Comparison of ENCODE assay signal across 20 cellular contexts in genomic region chr16:11685844-11686618, GRCh38. TPM values are rescaled to one million over a fixed set of nuclear protein-coding genes. Genes with fewer than 3 reads are reported as not detected.
DNase-seq lines count a peak whose midpoint lies in the region; ATAC-seq and TF ChIP-seq lines count a peak whose summit lies in the region.
"Had no signal": no experiment of that assay in that cellular context is flagged by ENCODE, and none has a peak within 500 bp of the region (broad histone marks: within the 10 kb centered on the region; RNA-seq: fewer than 3 reads in every experiment).

No MANE protein-coding gene starts in this region.

- peak overlapping the region; percentile 57 for H3K27ac Mint-ChIP-seq in T-helper 17 cell

- POLR2A ChIA-PET in SK-N-SH (lab: Yijun Ruan, JAX): no interaction called here

- CTCF ChIA-PET in SK-N-SH (lab: Yijun Ruan, JAX): interaction anchor here (1.0 kb wide), 1 partner anchor 28 kb away, joined by 3 read pairs; no protein-coding TSS in a partner anchor

- H3K79me2 ChIP-seq in SK-N-SH (ENCODE audit: insufficient read depth) (peaks cover 34% of the 10 kb centered on the region), hepatocyte (peaks cover 38% of the 10 kb centered on the region)

- H3K4me3 ChIP-seq in SK-N-SH (ENCODE audit: low read depth in 2 of 2, low read length in 1 of 2) (no peak overlapping the region), hepatocyte (no peak overlapping the region), tibial artery (no peak overlapping the region)
- H3K4me3 ChIP-seq: thyroid gland had no signal

- H4K20me1 ChIP-seq in SK-N-SH (ENCODE audit: insufficient read depth) (peaks cover 29% of the 10 kb centered on the region), hepatocyte (ENCODE audit: insufficient read depth, poor library complexity, severe bottlenecking) (peaks cover 11% of the 10 kb centered on the region)

- intact Hi-C loops in tibial artery (cut with DNase I; ENCODE audit: low total_unique reads): no loop called here

- H3K4me1 Mint-ChIP-seq in T-helper 17 cell: peaks cover 32% of the 10 kb centered on the region

- H3K4me1 ChIP-seq in SK-N-SH (ENCODE audit: control insufficient read depth in 1 of 2, insufficient read depth in 2 of 2, low read depth in 1 of 2, low read length in 1 of 2) (peaks cover 6 to 19% of the 10 kb centered on the region in 2 experiments; a peak in 3 of 4 replicates), hepatocyte (ENCODE audit: insufficient read depth) (no peaks in the 10 kb centered on the region), tibial artery (peaks cover 0 to 67% (median 42%) of the 10 kb centered on the region in 4 donors)

- H3K27ac ChIP-seq in SK-N-SH (ENCODE audit: low read depth in 2 of 2, low read length in 1 of 2) (peak overlapping the region in 1 of 2 experiments; percentile 11; a peak in 1 of 4 replicates), hepatocyte (peak overlapping the region; percentile 14), tibial artery (peak overlapping the region; percentile 2 to 50)
- H3K27ac ChIP-seq: 22Rv1, thyroid gland had no signal

- H3F3A ChIP-seq in SK-N-SH (replicated peaks; ENCODE audit: insufficient read depth): peaks cover 22% of the 10 kb centered on the region

- no peak overlapping the region for H3K4me2 ChIP-seq in SK-N-SH
- H3K4me2 ChIP-seq in hepatocyte: no peak overlapping the region

- TF ChIP-seq EP300 in SK-N-SH (IDR thresholded peaks at IDR 0.05; ENCODE audit: borderline replicate concordance in 1 of 2, low read depth in 1 of 2, low read length in 1 of 2): no peak

- WGBS in SK-N-SH (ENCODE audit: low lambda C conversion rate): 88% methylated on average over 9 of the region's 9 CpGs
- 79% methylated on average over 9 of the region's 9 CpGs for WGBS in hepatocyte (ENCODE audit: low lambda C conversion rate, missing lambda C conversion rate)

- H3K27me3 ChIP-seq in SK-N-SH (ENCODE audit: insufficient read depth): no peaks in the 10 kb centered on the region
- no peaks in the 10 kb centered on the region for H3K27me3 ChIP-seq in hepatocyte
- no peaks in the 10 kb centered on the region for H3K27me3 ChIP-seq in tibial artery
- H3K27me3 ChIP-seq: thyroid gland had no signal

- no peak overlapping the region for H3K9ac ChIP-seq in SK-N-SH

- H3K27me3 Mint-ChIP-seq in T-helper 17 cell: no peaks in the 10 kb centered on the region
- H3K27me3 Mint-ChIP-seq: CD4-positive, CD25-positive, alpha-beta regulatory T cell had no signal

- no peak overlapping the region for H3K4me3 Mint-ChIP-seq in T-helper 17 cell

- DNase-seq in SK-N-SH (no peak), T-helper 17 cell (no peak), hepatocyte (ENCODE audit: low spot score) (no peak), tibial artery (no peak), NCI-H524 treated with DMSO at 0.1 percent for 48 hours (lab: John Stamatoyannopoulos, UW) (no peak), NCI-H446 (lab: John Stamatoyannopoulos, UW) (no peak)
- no peak for DNase-seq in activated naive CD4-positive, alpha-beta T cell treated with Interleukin-2 at 50 U/mL for 16 hours
- DNase-seq: activated CD4-positive, CD25-positive, alpha-beta regulatory T cell; activated gamma-delta T cell; CD4-positive, CD25-positive, alpha-beta regulatory T cell; cortex of kidney; erythroblast; kidney; NCI-H1092 treated with DMSO at 0.1 percent for 48 hours; NCI-H82; occipital lobe; stimulated activated CD4-positive, alpha-beta T cell treated with anti-CD3 and anti-CD28 coated beads, Interleukin-4, amount 100 ng/mL, for 1 hour; thyroid gland had no signal

- peaks cover 52 to 62% of the 10 kb centered on the region in 2 experiments for H3K36me3 ChIP-seq in SK-N-SH (replicated peaks in 1 of 2; ENCODE audit: control insufficient read depth in 1 of 2, insufficient read depth in 2 of 2, low read length in 1 of 2)
- H3K36me3 ChIP-seq in hepatocyte (replicated peaks; ENCODE audit: insufficient read depth, low read depth): no peaks in the 10 kb centered on the region
- peaks cover 18 to 66% (median 42%) of the 10 kb centered on the region in 3 donors for H3K36me3 ChIP-seq in tibial artery

- TF ChIP-seq CTCF in SK-N-SH (IDR thresholded peaks at IDR 0.05): no peak
- TF ChIP-seq CTCF in hepatocyte (IDR thresholded peaks at IDR 0.05; ENCODE audit: poor library complexity): no peak
- no peak for TF ChIP-seq CTCF in tibial artery (IDR thresholded peaks at IDR 0.05)

- ATAC-seq in SK-N-SH treated with all-trans-retinoic acid at 6 μM for 48 hours (no peak), T-helper 17 cell (no peak)

- H2AFZ ChIP-seq in SK-N-SH (ENCODE audit: low read depth) (no peak overlapping the region), hepatocyte (no peak overlapping the region)

- no peak for TF ChIP-seq RAD21 in SK-N-SH (IDR thresholded peaks at IDR 0.05; ENCODE audit: low read length)

- H3K36me3 Mint-ChIP-seq in T-helper 17 cell (ENCODE audit: low read depth): peaks cover 6% of the 10 kb centered on the region

- no peaks in the 10 kb centered on the region for H3K9me3 ChIP-seq in SK-N-SH
- H3K9me3 ChIP-seq in T-helper 17 cell (ENCODE audit: control insufficient read depth, low read length, poor library complexity, severe bottlenecking): no peaks in the 10 kb centered on the region
- no peaks in the 10 kb centered on the region for H3K9me3 ChIP-seq in hepatocyte (ENCODE audit: low read depth)
- no peaks in the 10 kb centered on the region for H3K9me3 ChIP-seq in tibial artery
- H3K9me3 ChIP-seq: thyroid gland had no signal

- H3K9me2 ChIP-seq in SK-N-SH (no peaks in the 10 kb centered on the region), hepatocyte (replicated peaks; ENCODE audit: insufficient read depth) (no peaks in the 10 kb centered on the region)

TF ChIP-seq in SK-N-SH treated with all-trans-retinoic acid at 6 μM for 48 hours, 23 proteins besides CTCF, POLR2A, EP300 and RAD21:
- TF ChIP-seq, protein P1, sequence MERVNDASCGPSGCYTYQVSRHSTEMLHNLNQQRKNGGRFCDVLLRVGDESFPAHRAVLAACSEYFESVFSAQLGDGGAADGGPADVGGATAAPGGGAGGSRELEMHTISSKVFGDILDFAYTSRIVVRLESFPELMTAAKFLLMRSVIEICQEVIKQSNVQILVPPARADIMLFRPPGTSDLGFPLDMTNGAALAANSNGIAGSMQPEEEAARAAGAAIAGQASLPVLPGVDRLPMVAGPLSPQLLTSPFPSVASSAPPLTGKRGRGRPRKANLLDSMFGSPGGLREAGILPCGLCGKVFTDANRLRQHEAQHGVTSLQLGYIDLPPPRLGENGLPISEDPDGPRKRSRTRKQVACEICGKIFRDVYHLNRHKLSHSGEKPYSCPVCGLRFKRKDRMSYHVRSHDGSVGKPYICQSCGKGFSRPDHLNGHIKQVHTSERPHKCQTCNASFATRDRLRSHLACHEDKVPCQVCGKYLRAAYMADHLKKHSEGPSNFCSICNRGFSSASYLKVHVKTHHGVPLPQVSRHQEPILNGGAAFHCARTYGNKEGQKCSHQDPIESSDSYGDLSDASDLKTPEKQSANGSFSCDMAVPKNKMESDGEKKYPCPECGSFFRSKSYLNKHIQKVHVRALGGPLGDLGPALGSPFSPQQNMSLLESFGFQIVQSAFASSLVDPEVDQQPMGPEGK (CRISPR knock-in tag; IDR thresholded peaks at IDR 0.05; ENCODE audit: borderline replicate concordance): no peak
- TF ChIP-seq ISL1 (CRISPR knock-in tag; IDR thresholded peaks at IDR 0.05) (peak; percentile 60), GLIS3 (CRISPR knock-in tag; IDR thresholded peaks at IDR 0.05) (no peak)

TF ChIP-seq in SK-N-SH, 30 proteins besides CTCF, POLR2A, EP300 and RAD21:
- TF ChIP-seq PBX3 (IDR thresholded peaks at IDR 0.05) (no peak), FOXJ3 (CRISPR knock-in tag; IDR thresholded peaks at IDR 0.05) (no peak), TAF1 (IDR thresholded peaks at IDR 0.05; ENCODE audit: borderline replicate concordance, low read depth, low read length) (no peak), FOXM1 (IDR thresholded peaks at IDR 0.05; ENCODE audit: low read depth) (no peak), JUND (IDR thresholded peaks at IDR 0.05) (no peak), USF1 (IDR thresholded peaks at IDR 0.05; ENCODE audit: borderline replicate concordance, low read depth) (no peak), RCOR1 (IDR thresholded peaks at IDR 0.05; ENCODE audit: low read length) (no peak), TCF12 (IDR thresholded peaks at IDR 0.05) (no peak), RXRA (IDR thresholded peaks at IDR 0.05; ENCODE audit: borderline replicate concordance, low read depth) (no peak)

RNA-seq across cellular contexts. Expression of gene SNN, which starts 17.8 kb away (rescaled TPM):
- polyA plus RNA-seq in SK-N-SH (2012; rRNA removed) (15.4 and 15.8 TPM in 2 replicates), hepatocyte (16.4 and 16.7 TPM in 2 replicates)
- 12.8 and 15.4 TPM in 2 replicates for polyA plus RNA-seq in SK-N-SH (2012; cell fraction: cytosol; rRNA removed)
- 7.2 and 10.5 TPM in 2 replicates for polyA plus RNA-seq in SK-N-SH (2012; cell fraction: nucleus; rRNA removed)
- total RNA-seq in T-helper 17 cell (10 to 100 TPM; 27.8 to 89.7 TPM), hepatocyte (18.8 and 18.9 TPM in 2 replicates)

RNA-seq across cellular contexts. Expression of gene TXNDC11, which starts 56.6 kb away (rescaled TPM):
- 37.0 and 39.6 TPM in 2 replicates for polyA plus RNA-seq in SK-N-SH (2012; rRNA removed)
- polyA plus RNA-seq in SK-N-SH (2012; cell fraction: cytosol; rRNA removed): 27.5 and 32.6 TPM in 2 replicates
- 39.7 and 55.5 TPM in 2 replicates for polyA plus RNA-seq in SK-N-SH (2012; cell fraction: nucleus; rRNA removed)
- 100 to 1,000 TPM in 1 of 2 donors, 10 to 100 TPM in 1; 87.5 to 103 TPM for total RNA-seq in T-helper 17 cell
- 48.7 and 59.4 TPM in 2 replicates for total RNA-seq in hepatocyte
- 58.5 and 59.4 TPM in 2 replicates for polyA plus RNA-seq in hepatocyte
